Comparison of ENCODE assay signal across 21 cellular contexts in the genomic region with DNA sequence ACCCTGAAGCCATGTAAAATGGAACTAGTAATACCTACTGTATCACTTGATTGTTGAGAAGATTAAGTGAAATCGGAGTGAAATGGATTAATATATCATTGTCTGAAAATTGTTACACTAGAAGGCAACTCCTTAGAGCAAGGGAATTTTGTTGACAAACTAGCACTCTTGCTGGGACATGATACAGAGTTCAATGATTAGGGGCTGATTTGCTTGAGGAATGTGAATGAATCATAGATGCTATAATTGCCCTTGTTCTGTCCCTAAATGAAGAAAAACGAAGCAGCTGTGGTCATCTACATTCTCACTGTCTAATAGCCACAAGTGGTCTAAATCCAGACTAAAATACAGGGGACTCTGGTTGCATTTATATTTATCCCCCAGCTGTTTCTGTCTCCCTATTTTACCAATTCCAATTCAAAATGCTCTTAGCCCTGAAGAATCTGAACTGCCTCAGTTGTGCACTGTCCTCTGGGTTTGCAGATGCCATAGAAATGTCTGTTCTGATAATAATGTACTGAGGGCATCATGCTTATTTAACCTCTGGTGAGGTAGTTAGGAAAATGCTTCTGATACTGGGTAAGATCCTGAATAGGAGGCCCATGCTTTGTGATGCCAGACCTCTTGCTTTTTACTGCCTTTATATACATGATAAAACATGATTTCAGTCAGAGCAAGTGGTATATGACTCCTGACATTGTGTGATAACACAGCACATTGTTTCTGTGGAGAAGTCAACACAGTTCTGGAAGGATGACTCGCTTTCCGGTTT.
DNase-seq lines count a peak whose midpoint lies in the region; FAIRE-seq and TF ChIP-seq lines count a peak whose summit lies in the region.
"Had no signal": no experiment of that assay in that cellular context is flagged by ENCODE, and none has a peak within 500 bp of the region (broad histone marks: within the 10 kb centered on the region; RNA-seq: fewer than 3 reads in every experiment).

No MANE protein-coding gene starts in this region.

- FAIRE-seq in astrocyte (lab: Jason Lieb, UNC), result no peak
- FAIRE-seq: GM12892 had no signal

- in situ Hi-C loops in ACHN (cut with HindIII; ENCODE audit: low pct_ligation_motif_present, low pct_unique_long_range_greater_than_20kb, low sequenced_read_pairs), result no loop called here

- DNase-seq in HPDE6-E6E7 (ENCODE audit: extremely low spot score) (peak; percentile 4), astrocyte (ENCODE audit: low read depth) (peak; percentile 60), glomerular visceral epithelial cell (ENCODE audit: extremely low spot score) (peak; percentile 2), progenitor cell of endocrine pancreas (ENCODE audit: low spot score, unreplicated experiment) (no peak), cortex of kidney (lab: John Stamatoyannopoulos, UW) (no peak), ACHN (no peak), NCI-H1105 (lab: John Stamatoyannopoulos, UW) (no peak), islet precursor cell (no peak)
- DNase-seq: activated CD4-positive, alpha-beta T cell treated with anti-CD3 and anti-CD28 coated beads for 4 hours; activated CD8-positive, alpha-beta memory T cell treated with anti-CD3 and anti-CD28 coated beads, Interleukin-2, amount 50 U/mL, for 4 hours; activated naive CD4-positive, alpha-beta T cell; GF-D8; KBM-7; left lung; NCI-H526 treated with DMSO at 0.1 percent for 48 hours; stimulated activated CD4-positive, alpha-beta T cell treated with anti-CD3 and anti-CD28 coated beads, Interleukin-4, amount 100 ng/mL, for 4 hours; stimulated activated CD8-positive, alpha-beta memory T cell treated with anti-CD3 and anti-CD28 coated beads, Interleukin-4, amount 100 ng/mL, for 48 hours had no signal

- no peaks in the 10 kb centered on the region for H3K79me2 ChIP-seq in astrocyte (ENCODE audit: insufficient read depth, low read length)
- H3K79me2 ChIP-seq: parathyroid adenoma had no signal

- H2AFZ ChIP-seq in astrocyte (ENCODE audit: low read depth, low read length), result peak overlapping the region; percentile 6
- H2AFZ ChIP-seq: parathyroid adenoma had no signal

- no peaks in the 10 kb centered on the region for H3K27me3 Mint-ChIP-seq in astrocyte (ENCODE audit: low read depth, unreplicated experiment)
- no peaks in the 10 kb centered on the region for H3K27me3 Mint-ChIP-seq in progenitor cell of endocrine pancreas

- no peaks in the 10 kb centered on the region for H3K4me1 ChIP-seq in astrocyte (ENCODE audit: insufficient read depth, low read length)
- H3K4me1 ChIP-seq: left lung, parathyroid adenoma had no signal

- H3K4me1 Mint-ChIP-seq in astrocyte (ENCODE audit: low read depth, unreplicated experiment) (peaks cover 21% of the 10 kb centered on the region), progenitor cell of endocrine pancreas (ENCODE audit: low read depth) (peaks cover 2% of the 10 kb centered on the region)

- no peaks in the 10 kb centered on the region for H4K20me1 ChIP-seq in astrocyte (ENCODE audit: insufficient read depth, low read length)

- H3K4me3 ChIP-seq in astrocyte (ENCODE audit: insufficient read depth, low read depth, low read length), result no peak overlapping the region
- H3K4me3 ChIP-seq: left lung, skin epidermis, thoracic aorta had no signal

- H3K9me3 ChIP-seq in astrocyte (ENCODE audit: insufficient read depth, low read depth, low read length), result no peaks in the 10 kb centered on the region
- H3K9me3 ChIP-seq: left lung, thoracic aorta had no signal

- peak overlapping the region; percentile 74 for H3K27ac Mint-ChIP-seq in astrocyte (ENCODE audit: unreplicated experiment)
- H3K27ac Mint-ChIP-seq in progenitor cell of endocrine pancreas, result peak overlapping the region; percentile 49

- no peaks in the 10 kb centered on the region for H3K36me3 ChIP-seq in astrocyte (ENCODE audit: insufficient read depth, low read length)
- H3K36me3 ChIP-seq: left lung, thoracic aorta had no signal

- H3K36me3 Mint-ChIP-seq in astrocyte (ENCODE audit: low read depth, unreplicated experiment) (no peaks in the 10 kb centered on the region), progenitor cell of endocrine pancreas (ENCODE audit: insufficient read depth) (no peaks in the 10 kb centered on the region)

- no peaks in the 10 kb centered on the region for H3K27me3 ChIP-seq in astrocyte (ENCODE audit: insufficient read depth, low read length)
- H3K27me3 ChIP-seq: left lung had no signal

- no peak overlapping the region for H3K27ac ChIP-seq in astrocyte (ENCODE audit: low read depth, low read length)
- H3K27ac ChIP-seq: left lung, parathyroid adenoma, thoracic aorta had no signal

- no peak overlapping the region for H3K9ac ChIP-seq in astrocyte (ENCODE audit: low read length)
- H3K9ac ChIP-seq: parathyroid adenoma had no signal

- H3K9me3 Mint-ChIP-seq in astrocyte (ENCODE audit: unreplicated experiment) (no peaks in the 10 kb centered on the region), progenitor cell of endocrine pancreas (ENCODE audit: low read depth) (peaks cover 4% of the 10 kb centered on the region)

- peak overlapping the region; percentile 47 for H3K4me2 ChIP-seq in astrocyte (ENCODE audit: low read length)

- no peak overlapping the region for H3K4me3 Mint-ChIP-seq in astrocyte (ENCODE audit: unreplicated experiment)
- H3K4me3 Mint-ChIP-seq in progenitor cell of endocrine pancreas (ENCODE audit: low read depth), result no peak overlapping the region

- no peak for TF ChIP-seq CTCF in astrocyte (IDR thresholded peaks at IDR 0.05; ENCODE audit: insufficient read depth, low read depth, low read length)
- no peak for TF ChIP-seq CTCF in progenitor cell of endocrine pancreas (IDR thresholded peaks at IDR 0.05; ENCODE audit: unreplicated experiment)

Comparison
In these comparisons a context has a peak if more than half of its experiments do, and no peak if none do; other contexts are left out.
1. DNase-seq: peak in HPDE6-E6E7 (single experiment), astrocyte (single experiment) and glomerular visceral epithelial cell (single experiment); none in progenitor cell of endocrine pancreas (single experiment), cortex of kidney (single experiment), ACHN (single experiment), NCI-H1105 (single experiment) and islet precursor cell (single experiment).